ENCODE assay signal across 8 cellular contexts in genomic region chr3:50324351-50325144, GRCh38. TPM values are rescaled to one million over a fixed set of nuclear protein-coding genes. Genes with fewer than 3 reads are reported as not detected.
DNase-seq lines count a peak whose midpoint lies in the region; ATAC-seq lines count a peak whose summit lies in the region.

No MANE protein-coding gene starts in this region.

- ATAC-seq in left cardiac atrium (peak in 1 of 2 donors; percentile 10), GM21528 (IDR thresholded peaks at IDR 0.05; ENCODE audit: low FRiP score, unreplicated experiment) (no peak), GM21619 (IDR thresholded peaks at IDR 0.05; ENCODE audit: unreplicated experiment) (no peak)

- intact Hi-C loops in left cardiac atrium (cut with DNase I) = loop anchor here in 1 of 2 donors (5.0 to 10.0 kb wide), 2 partner anchors 52 to 90 kb away; partner anchors contain the start of gene GNAI2

- in situ Hi-C loops in KBM-7 (cut with MboI; ENCODE audit: low pct_unique_long_range_greater_than_20kb, low sequenced_read_pairs) = no loop called here

- DNase-seq in D341Med (ENCODE audit: low spot score) (peak; percentile 80), KBM-7 (peak; percentile 77), T follicular helper cell (ENCODE audit: low read depth) (peak; percentile 33), amniotic stem cell (lab: John Stamatoyannopoulos, UW) (peak; percentile 37), left cardiac atrium (peak; percentile 86), retina (peak; percentile 76)

RNA-seq across cellular contexts. Expression of gene HYAL2, which starts 2.0 kb away (rescaled TPM):
- total RNA-seq in left cardiac atrium = 100 to 1,000 TPM in 1 of 2 donors, 10 to 100 TPM in 1; 53.4 to 103 TPM

RNA-seq across cellular contexts. Expression of gene TUSC2, which starts 3.5 kb away (rescaled TPM):
- total RNA-seq in left cardiac atrium = 10 to 100 TPM; 26.2 to 27.5 TPM

RNA-seq across cellular contexts. Expression of gene RASSF1, which starts 16.1 kb away (rescaled TPM):
- total RNA-seq in left cardiac atrium = 10 to 100 TPM; 20.7 to 25.6 TPM

RNA-seq across cellular contexts. Expression of gene ZMYND10, which starts 21.0 kb away (rescaled TPM):
- under 1 TPM in 1 of 2 donors, not detected in 1; 0.29 TPM for total RNA-seq in left cardiac atrium

RNA-seq across cellular contexts. Expression of gene HYAL1, which starts 21.2 kb away (rescaled TPM):
- total RNA-seq in left cardiac atrium = 10 to 100 TPM; 24.6 to 26.6 TPM

Comparison
In these comparisons a context has a peak if more than half of its experiments do, and no peak if none do; other contexts are left out.
1. DNase-seq: peak in every context shown above with its lines; median percentile 86 in left cardiac atrium; 80 in D341Med; 77 in KBM-7; 76 in retina; 37 in amniotic stem cell; 33 in T follicular helper cell.